In the genomic region with DNA sequence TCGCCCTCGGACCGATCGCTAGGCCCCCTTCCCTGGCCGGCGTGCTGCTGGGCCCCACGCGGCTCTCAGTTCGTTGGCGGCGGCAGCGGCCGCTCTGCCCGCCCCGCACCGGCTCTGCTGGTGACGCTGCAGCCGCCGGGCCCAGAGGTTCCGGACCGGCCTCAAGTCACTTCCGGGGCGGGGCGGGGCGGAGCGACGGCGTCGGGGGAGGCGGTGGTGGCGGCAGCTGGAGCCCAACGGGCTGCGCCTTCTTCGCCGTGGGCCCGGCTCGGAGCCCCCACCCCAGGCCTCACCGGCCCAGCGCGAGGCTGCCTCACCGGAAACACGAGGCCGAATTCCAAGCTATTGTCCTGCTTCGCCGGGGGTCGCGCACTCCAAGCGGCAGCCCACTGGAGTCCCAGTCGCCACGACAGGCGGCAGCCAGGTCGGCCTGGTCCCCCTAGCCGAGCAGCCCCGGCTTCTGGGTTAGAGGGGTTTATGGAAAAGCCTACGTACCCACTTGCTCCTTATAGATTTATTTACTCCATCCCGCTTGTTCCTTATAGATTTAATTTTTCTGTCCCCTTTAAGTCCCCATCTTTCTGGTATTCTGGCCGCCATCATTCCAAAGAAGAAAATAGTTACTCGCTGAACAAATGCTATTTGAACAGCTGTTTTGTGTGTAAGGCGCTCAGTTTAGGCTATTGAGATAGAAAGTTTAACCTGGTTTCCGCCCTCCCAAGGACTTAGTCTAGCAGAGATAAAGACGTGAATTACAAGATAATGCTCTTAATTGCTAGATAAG, we compare ENCODE assay signal across 1 cellular context.
A peak's percentile ranks its signal among the peaks of the same experiment; 100 is the strongest.
TF ChIP-seq lines count a peak whose summit lies in the region.

A gene with protein sequence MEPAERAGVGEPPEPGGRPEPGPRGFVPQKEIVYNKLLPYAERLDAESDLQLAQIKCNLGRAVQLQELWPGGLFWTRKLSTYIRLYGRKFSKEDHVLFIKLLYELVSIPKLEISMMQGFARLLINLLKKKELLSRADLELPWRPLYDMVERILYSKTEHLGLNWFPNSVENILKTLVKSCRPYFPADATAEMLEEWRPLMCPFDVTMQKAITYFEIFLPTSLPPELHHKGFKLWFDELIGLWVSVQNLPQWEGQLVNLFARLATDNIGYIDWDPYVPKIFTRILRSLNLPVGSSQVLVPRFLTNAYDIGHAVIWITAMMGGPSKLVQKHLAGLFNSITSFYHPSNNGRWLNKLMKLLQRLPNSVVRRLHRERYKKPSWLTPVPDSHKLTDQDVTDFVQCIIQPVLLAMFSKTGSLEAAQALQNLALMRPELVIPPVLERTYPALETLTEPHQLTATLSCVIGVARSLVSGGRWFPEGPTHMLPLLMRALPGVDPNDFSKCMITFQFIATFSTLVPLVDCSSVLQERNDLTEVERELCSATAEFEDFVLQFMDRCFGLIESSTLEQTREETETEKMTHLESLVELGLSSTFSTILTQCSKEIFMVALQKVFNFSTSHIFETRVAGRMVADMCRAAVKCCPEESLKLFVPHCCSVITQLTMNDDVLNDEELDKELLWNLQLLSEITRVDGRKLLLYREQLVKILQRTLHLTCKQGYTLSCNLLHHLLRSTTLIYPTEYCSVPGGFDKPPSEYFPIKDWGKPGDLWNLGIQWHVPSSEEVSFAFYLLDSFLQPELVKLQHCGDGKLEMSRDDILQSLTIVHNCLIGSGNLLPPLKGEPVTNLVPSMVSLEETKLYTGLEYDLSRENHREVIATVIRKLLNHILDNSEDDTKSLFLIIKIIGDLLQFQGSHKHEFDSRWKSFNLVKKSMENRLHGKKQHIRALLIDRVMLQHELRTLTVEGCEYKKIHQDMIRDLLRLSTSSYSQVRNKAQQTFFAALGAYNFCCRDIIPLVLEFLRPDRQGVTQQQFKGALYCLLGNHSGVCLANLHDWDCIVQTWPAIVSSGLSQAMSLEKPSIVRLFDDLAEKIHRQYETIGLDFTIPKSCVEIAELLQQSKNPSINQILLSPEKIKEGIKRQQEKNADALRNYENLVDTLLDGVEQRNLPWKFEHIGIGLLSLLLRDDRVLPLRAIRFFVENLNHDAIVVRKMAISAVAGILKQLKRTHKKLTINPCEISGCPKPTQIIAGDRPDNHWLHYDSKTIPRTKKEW (N-terminal part only) (minus strand): TSS at position 96 of the 784 bp plus-strand sequence. CDS start 209 bp downstream, outside the sequence.

TF ChIP-seq in H1, 55 proteins besides CTCF, POLR2A, EP300 and RAD21 (continues in another document):
- peak; percentile 94 for TF ChIP-seq TAF1 (IDR thresholded peaks at IDR 0.05; ENCODE audit: low read depth, low read length)
- peak; percentile 67 for TF ChIP-seq CREB1 (IDR thresholded peaks at IDR 0.05)
- no peak for TF ChIP-seq SUZ12 (IDR thresholded peaks at IDR 0.05; ENCODE audit: low read length)
- no peak for TF ChIP-seq CBX5 (IDR thresholded peaks at IDR 0.05; ENCODE audit: low read depth, low read length)
- TF ChIP-seq, protein P1, sequence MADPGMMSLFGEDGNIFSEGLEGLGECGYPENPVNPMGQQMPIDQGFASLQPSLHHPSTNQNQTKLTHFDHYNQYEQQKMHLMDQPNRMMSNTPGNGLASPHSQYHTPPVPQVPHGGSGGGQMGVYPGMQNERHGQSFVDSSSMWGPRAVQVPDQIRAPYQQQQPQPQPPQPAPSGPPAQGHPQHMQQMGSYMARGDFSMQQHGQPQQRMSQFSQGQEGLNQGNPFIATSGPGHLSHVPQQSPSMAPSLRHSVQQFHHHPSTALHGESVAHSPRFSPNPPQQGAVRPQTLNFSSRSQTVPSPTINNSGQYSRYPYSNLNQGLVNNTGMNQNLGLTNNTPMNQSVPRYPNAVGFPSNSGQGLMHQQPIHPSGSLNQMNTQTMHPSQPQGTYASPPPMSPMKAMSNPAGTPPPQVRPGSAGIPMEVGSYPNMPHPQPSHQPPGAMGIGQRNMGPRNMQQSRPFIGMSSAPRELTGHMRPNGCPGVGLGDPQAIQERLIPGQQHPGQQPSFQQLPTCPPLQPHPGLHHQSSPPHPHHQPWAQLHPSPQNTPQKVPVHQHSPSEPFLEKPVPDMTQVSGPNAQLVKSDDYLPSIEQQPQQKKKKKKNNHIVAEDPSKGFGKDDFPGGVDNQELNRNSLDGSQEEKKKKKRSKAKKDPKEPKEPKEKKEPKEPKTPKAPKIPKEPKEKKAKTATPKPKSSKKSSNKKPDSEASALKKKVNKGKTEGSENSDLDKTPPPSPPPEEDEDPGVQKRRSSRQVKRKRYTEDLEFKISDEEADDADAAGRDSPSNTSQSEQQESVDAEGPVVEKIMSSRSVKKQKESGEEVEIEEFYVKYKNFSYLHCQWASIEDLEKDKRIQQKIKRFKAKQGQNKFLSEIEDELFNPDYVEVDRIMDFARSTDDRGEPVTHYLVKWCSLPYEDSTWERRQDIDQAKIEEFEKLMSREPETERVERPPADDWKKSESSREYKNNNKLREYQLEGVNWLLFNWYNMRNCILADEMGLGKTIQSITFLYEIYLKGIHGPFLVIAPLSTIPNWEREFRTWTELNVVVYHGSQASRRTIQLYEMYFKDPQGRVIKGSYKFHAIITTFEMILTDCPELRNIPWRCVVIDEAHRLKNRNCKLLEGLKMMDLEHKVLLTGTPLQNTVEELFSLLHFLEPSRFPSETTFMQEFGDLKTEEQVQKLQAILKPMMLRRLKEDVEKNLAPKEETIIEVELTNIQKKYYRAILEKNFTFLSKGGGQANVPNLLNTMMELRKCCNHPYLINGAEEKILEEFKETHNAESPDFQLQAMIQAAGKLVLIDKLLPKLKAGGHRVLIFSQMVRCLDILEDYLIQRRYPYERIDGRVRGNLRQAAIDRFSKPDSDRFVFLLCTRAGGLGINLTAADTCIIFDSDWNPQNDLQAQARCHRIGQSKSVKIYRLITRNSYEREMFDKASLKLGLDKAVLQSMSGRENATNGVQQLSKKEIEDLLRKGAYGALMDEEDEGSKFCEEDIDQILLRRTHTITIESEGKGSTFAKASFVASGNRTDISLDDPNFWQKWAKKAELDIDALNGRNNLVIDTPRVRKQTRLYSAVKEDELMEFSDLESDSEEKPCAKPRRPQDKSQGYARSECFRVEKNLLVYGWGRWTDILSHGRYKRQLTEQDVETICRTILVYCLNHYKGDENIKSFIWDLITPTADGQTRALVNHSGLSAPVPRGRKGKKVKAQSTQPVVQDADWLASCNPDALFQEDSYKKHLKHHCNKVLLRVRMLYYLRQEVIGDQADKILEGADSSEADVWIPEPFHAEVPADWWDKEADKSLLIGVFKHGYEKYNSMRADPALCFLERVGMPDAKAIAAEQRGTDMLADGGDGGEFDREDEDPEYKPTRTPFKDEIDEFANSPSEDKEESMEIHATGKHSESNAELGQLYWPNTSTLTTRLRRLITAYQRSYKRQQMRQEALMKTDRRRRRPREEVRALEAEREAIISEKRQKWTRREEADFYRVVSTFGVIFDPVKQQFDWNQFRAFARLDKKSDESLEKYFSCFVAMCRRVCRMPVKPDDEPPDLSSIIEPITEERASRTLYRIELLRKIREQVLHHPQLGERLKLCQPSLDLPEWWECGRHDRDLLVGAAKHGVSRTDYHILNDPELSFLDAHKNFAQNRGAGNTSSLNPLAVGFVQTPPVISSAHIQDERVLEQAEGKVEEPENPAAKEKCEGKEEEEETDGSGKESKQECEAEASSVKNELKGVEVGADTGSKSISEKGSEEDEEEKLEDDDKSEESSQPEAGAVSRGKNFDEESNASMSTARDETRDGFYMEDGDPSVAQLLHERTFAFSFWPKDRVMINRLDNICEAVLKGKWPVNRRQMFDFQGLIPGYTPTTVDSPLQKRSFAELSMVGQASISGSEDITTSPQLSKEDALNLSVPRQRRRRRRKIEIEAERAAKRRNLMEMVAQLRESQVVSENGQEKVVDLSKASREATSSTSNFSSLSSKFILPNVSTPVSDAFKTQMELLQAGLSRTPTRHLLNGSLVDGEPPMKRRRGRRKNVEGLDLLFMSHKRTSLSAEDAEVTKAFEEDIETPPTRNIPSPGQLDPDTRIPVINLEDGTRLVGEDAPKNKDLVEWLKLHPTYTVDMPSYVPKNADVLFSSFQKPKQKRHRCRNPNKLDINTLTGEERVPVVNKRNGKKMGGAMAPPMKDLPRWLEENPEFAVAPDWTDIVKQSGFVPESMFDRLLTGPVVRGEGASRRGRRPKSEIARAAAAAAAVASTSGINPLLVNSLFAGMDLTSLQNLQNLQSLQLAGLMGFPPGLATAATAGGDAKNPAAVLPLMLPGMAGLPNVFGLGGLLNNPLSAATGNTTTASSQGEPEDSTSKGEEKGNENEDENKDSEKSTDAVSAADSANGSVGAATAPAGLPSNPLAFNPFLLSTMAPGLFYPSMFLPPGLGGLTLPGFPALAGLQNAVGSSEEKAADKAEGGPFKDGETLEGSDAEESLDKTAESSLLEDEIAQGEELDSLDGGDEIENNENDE (IDR thresholded peaks at IDR 0.05; ENCODE audit: insufficient replicate concordance, low read length): no peak
- no peak for TF ChIP-seq KDM1A (IDR thresholded peaks at IDR 0.05; ENCODE audit: borderline replicate concordance, low read length)
- TF ChIP-seq SIX5 (IDR thresholded peaks at IDR 0.05; ENCODE audit: low read depth, low read length): no peak
- TF ChIP-seq JUN (IDR thresholded peaks at IDR 0.05; ENCODE audit: low read depth, low read length): no peak
- no peak for TF ChIP-seq RXRA (IDR thresholded peaks at IDR 0.05; ENCODE audit: insufficient read depth, low read depth, low read length)
- TF ChIP-seq ZNF274 (IDR thresholded peaks at IDR 0.05; ENCODE audit: borderline replicate concordance, extremely low read depth, low read length): no peak
- no peak for TF ChIP-seq BRCA1 (IDR thresholded peaks at IDR 0.05; ENCODE audit: low read depth, low read length)
- no peak for TF ChIP-seq SP1 (IDR thresholded peaks at IDR 0.05; ENCODE audit: low read depth, low read length)
- TF ChIP-seq ASH2L (IDR thresholded peaks at IDR 0.05; ENCODE audit: low read length): peak; percentile 59
- TF ChIP-seq SIRT6 (IDR thresholded peaks at IDR 0.05; ENCODE audit: low read length): no peak
- no peak for TF ChIP-seq SP2 (IDR thresholded peaks at IDR 0.05; ENCODE audit: low read length)
- no peak for TF ChIP-seq KDM5A (IDR thresholded peaks at IDR 0.05; ENCODE audit: low read length)
- TF ChIP-seq HDAC6 (IDR thresholded peaks at IDR 0.05; ENCODE audit: low read depth, low read length): no peak
- TF ChIP-seq TBP (IDR thresholded peaks at IDR 0.05; ENCODE audit: low read depth, low read length): peak; percentile 90
- TF ChIP-seq TCF12 (IDR thresholded peaks at IDR 0.05; ENCODE audit: low read depth, low read length): peak; percentile 40; the same call in 1 of the 2 replicates
- TF ChIP-seq KDM4A (IDR thresholded peaks at IDR 0.05; ENCODE audit: low read depth, low read length, severe bottlenecking): peak; percentile 47
- no peak for TF ChIP-seq CBX8 (IDR thresholded peaks at IDR 0.05; ENCODE audit: borderline replicate concordance, low read depth, low read length)
- peak; percentile 39; the same call in 1 of the 2 replicates for TF ChIP-seq GTF2F1 (IDR thresholded peaks at IDR 0.05; ENCODE audit: borderline replicate concordance, low read depth, low read length)
- TF ChIP-seq EGR1 (IDR thresholded peaks at IDR 0.05; ENCODE audit: borderline replicate concordance, low read depth, low read length): no peak
- no peak for TF ChIP-seq NANOG (IDR thresholded peaks at IDR 0.05; ENCODE audit: insufficient read depth, low read depth, low read length, poor library complexity, severe bottlenecking)
- TF ChIP-seq PHF8 (conservative IDR thresholded peaks at IDR 0.05; ENCODE audit: low read depth, low read length): peak; percentile 78
- TF ChIP-seq YY1 (IDR thresholded peaks at IDR 0.05; ENCODE audit: low read depth, low read length): no peak
- TF ChIP-seq, protein P2, sequence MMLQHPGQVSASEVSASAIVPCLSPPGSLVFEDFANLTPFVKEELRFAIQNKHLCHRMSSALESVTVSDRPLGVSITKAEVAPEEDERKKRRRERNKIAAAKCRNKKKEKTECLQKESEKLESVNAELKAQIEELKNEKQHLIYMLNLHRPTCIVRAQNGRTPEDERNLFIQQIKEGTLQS (IDR thresholded peaks at IDR 0.05; ENCODE audit: insufficient read depth, low read depth, low read length): no peak
- TF ChIP-seq JUND (IDR thresholded peaks at IDR 0.05; ENCODE audit: low read length): no peak
- TF ChIP-seq RNF2 (IDR thresholded peaks at IDR 0.05; ENCODE audit: borderline replicate concordance, low read depth, low read length, missing control alignments, poor library complexity, severe bottlenecking): no peak
- no peak for TF ChIP-seq SIN3A (conservative IDR thresholded peaks at IDR 0.05 in 1 of 2, IDR thresholded peaks at IDR 0.05 in 1 of 2; ENCODE audit: low read depth in 1 of 2, low read length in 2 of 2)
- TF ChIP-seq BACH1 (IDR thresholded peaks at IDR 0.05; ENCODE audit: low read length): no peak; the same call in 1 of the 2 replicates
- TF ChIP-seq, protein P3, sequence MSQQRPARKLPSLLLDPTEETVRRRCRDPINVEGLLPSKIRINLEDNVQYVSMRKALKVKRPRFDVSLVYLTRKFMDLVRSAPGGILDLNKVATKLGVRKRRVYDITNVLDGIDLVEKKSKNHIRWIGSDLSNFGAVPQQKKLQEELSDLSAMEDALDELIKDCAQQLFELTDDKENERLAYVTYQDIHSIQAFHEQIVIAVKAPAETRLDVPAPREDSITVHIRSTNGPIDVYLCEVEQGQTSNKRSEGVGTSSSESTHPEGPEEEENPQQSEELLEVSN (IDR thresholded peaks at IDR 0.05): peak; percentile 81
- TF ChIP-seq, protein P4, sequence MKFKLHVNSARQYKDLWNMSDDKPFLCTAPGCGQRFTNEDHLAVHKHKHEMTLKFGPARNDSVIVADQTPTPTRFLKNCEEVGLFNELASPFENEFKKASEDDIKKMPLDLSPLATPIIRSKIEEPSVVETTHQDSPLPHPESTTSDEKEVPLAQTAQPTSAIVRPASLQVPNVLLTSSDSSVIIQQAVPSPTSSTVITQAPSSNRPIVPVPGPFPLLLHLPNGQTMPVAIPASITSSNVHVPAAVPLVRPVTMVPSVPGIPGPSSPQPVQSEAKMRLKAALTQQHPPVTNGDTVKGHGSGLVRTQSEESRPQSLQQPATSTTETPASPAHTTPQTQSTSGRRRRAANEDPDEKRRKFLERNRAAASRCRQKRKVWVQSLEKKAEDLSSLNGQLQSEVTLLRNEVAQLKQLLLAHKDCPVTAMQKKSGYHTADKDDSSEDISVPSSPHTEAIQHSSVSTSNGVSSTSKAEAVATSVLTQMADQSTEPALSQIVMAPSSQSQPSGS (IDR thresholded peaks at IDR 0.05; ENCODE audit: low read length): no peak
- no peak for TF ChIP-seq GABPA (IDR thresholded peaks at IDR 0.05; ENCODE audit: borderline replicate concordance, insufficient read depth, low read length)
- TF ChIP-seq TAF7 (optimal IDR thresholded peaks at IDR 0.05; ENCODE audit: borderline replicate concordance, low read depth, low read length): peak; percentile 70
- TF ChIP-seq CHD1 (IDR thresholded peaks at IDR 0.05; ENCODE audit: low read depth, low read length): no peak
- no peak for TF ChIP-seq POU5F1 (IDR thresholded peaks at IDR 0.05; ENCODE audit: low read depth, low read length)
- no peak for TF ChIP-seq RFX5 (IDR thresholded peaks at IDR 0.05; ENCODE audit: borderline replicate concordance, low read depth, low read length)
- no peak for TF ChIP-seq CEBPB (IDR thresholded peaks at IDR 0.05; ENCODE audit: low read depth, low read length)
- no peak for TF ChIP-seq SRF (IDR thresholded peaks at IDR 0.05; ENCODE audit: low read depth, low read length)
- no peak for TF ChIP-seq BCL11A (IDR thresholded peaks at IDR 0.05; ENCODE audit: low read depth in 2 of 2, low read length in 2 of 2)
- TF ChIP-seq, protein P5, sequence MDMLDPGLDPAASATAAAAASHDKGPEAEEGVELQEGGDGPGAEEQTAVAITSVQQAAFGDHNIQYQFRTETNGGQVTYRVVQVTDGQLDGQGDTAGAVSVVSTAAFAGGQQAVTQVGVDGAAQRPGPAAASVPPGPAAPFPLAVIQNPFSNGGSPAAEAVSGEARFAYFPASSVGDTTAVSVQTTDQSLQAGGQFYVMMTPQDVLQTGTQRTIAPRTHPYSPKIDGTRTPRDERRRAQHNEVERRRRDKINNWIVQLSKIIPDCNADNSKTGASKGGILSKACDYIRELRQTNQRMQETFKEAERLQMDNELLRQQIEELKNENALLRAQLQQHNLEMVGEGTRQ (IDR thresholded peaks at IDR 0.05; ENCODE audit: low read length): no peak
- peak; percentile 87 for TF ChIP-seq POLR2AphosphoS5 (IDR thresholded peaks at IDR 0.05; ENCODE audit: low read depth, low read length)
